1 cellular context compared by ENCODE assay signal in the genomic region with DNA sequence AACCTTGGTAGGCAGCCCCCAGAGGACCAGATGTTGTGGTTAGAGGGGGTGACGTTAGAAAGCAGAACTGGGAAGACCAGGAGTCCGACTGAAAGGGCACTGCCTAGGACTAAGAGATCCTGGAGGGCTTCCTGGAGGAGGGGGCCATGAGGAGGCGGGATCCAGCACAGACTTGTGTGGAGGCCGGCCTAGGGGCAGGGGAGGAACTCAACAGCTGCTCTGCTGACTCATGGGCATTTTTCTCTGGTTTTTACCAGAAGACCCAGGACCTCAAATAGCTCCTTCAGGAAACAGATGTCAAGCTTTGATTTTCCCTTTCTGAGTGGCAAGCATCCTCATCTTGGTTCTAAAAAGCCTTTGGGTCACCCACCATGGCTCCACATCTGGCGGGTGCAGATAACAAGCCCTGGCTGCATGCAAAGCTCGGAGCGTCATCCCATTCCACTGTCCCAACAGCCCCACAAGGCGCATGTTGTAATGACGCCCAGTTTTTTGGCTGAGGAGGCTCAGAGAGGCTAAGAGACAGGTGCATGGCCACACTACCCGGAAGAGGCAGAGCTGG.
TF ChIP-seq lines count a peak whose summit lies in the region.

No MANE protein-coding gene starts in this region.

TF ChIP-seq in K562, 482 proteins besides CTCF, POLR2A, EP300 and RAD21 (continued from another document and continues in another):
- no peak for TF ChIP-seq ZNF518B (CRISPR knock-in tag; IDR thresholded peaks at IDR 0.05)
- TF ChIP-seq ZNF507 (tag; conservative IDR thresholded peaks at IDR 0.05): no peak
- TF ChIP-seq CEBPG (CRISPR knock-in tag; IDR thresholded peaks at IDR 0.05): no peak
- TF ChIP-seq CEBPG (tag; conservative IDR thresholded peaks at IDR 0.05 in 1 of 2, IDR thresholded peaks at IDR 0.05 in 1 of 2): no peak
- no peak for TF ChIP-seq BDP1 (IDR thresholded peaks at IDR 0.05; ENCODE audit: insufficient read depth, insufficient read length)
- no peak for TF ChIP-seq ZEB2 (IDR thresholded peaks at IDR 0.05)
- TF ChIP-seq HNRNPK (IDR thresholded peaks at IDR 0.05; ENCODE audit: low read depth, low read length, poor library complexity, severe bottlenecking): no peak
- TF ChIP-seq SRSF7 (optimal IDR thresholded peaks at IDR 0.05; ENCODE audit: low read depth, low read length): no peak
- TF ChIP-seq, protein P1, sequence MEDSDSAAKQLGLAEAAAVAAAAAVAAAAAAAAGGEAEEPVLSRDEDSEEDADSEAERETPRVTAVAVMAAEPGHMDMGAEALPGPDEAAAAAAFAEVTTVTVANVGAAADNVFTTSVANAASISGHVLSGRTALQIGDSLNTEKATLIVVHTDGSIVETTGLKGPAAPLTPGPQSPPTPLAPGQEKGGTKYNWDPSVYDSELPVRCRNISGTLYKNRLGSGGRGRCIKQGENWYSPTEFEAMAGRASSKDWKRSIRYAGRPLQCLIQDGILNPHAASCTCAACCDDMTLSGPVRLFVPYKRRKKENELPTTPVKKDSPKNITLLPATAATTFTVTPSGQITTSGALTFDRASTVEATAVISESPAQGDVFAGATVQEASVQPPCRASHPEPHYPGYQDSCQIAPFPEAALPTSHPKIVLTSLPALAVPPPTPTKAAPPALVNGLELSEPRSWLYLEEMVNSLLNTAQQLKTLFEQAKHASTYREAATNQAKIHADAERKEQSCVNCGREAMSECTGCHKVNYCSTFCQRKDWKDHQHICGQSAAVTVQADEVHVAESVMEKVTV (CRISPR knock-in tag; IDR thresholded peaks at IDR 0.05): no peak
- no peak for TF ChIP-seq CGGBP1 (CRISPR knock-in tag; IDR thresholded peaks at IDR 0.05)
- no peak for TF ChIP-seq GTF2F1 (IDR thresholded peaks at IDR 0.05; ENCODE audit: low read depth, low read length)
- TF ChIP-seq RERE (CRISPR knock-in tag; IDR thresholded peaks at IDR 0.05; ENCODE audit: borderline replicate concordance): no peak
- TF ChIP-seq PYGO2 (tag; IDR thresholded peaks at IDR 0.05): no peak
- TF ChIP-seq IRF9 (tag; IDR thresholded peaks at IDR 0.05): peak; percentile 14; the same call in 1 of the 2 replicates
- no peak for TF ChIP-seq BMI1 (IDR thresholded peaks at IDR 0.05; ENCODE audit: low read length)
- peak; percentile 92 for TF ChIP-seq RBM25 (IDR thresholded peaks at IDR 0.05; ENCODE audit: low read depth, low read length, severe bottlenecking)
- peak; percentile 46; the same call in 1 of the 2 replicates for TF ChIP-seq MAFK (IDR thresholded peaks at IDR 0.05; ENCODE audit: low read length)
- TF ChIP-seq RAD51 (IDR thresholded peaks at IDR 0.05; ENCODE audit: borderline replicate concordance, low read depth): no peak
- TF ChIP-seq SIRT6 (IDR thresholded peaks at IDR 0.05; ENCODE audit: low read depth, low read length): no peak
- TF ChIP-seq ZNF77 (CRISPR knock-in tag; IDR thresholded peaks at IDR 0.05): no peak
- no peak for TF ChIP-seq IFI16 (CRISPR knock-in tag; IDR thresholded peaks at IDR 0.05)
- TF ChIP-seq, protein P2, sequence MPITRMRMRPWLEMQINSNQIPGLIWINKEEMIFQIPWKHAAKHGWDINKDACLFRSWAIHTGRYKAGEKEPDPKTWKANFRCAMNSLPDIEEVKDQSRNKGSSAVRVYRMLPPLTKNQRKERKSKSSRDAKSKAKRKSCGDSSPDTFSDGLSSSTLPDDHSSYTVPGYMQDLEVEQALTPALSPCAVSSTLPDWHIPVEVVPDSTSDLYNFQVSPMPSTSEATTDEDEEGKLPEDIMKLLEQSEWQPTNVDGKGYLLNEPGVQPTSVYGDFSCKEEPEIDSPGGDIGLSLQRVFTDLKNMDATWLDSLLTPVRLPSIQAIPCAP (CRISPR knock-in tag; IDR thresholded peaks at IDR 0.05; ENCODE audit: borderline replicate concordance): no peak
- TF ChIP-seq ARID3A (IDR thresholded peaks at IDR 0.05; ENCODE audit: borderline replicate concordance, low read depth, low read length): no peak
- TF ChIP-seq POLR3A (IDR thresholded peaks at IDR 0.05; ENCODE audit: borderline replicate concordance, extremely low read depth, insufficient read depth, insufficient read length): no peak
- TF ChIP-seq ZBTB8A (IDR thresholded peaks at IDR 0.05; ENCODE audit: partially characterized antibody): no peak
- TF ChIP-seq ZNF232 (CRISPR knock-in tag; IDR thresholded peaks at IDR 0.05): no peak
- peak; percentile 47 for TF ChIP-seq ATF7 (IDR thresholded peaks at IDR 0.05)
- TF ChIP-seq TAF7 (tag; IDR thresholded peaks at IDR 0.05): no peak
- no peak for TF ChIP-seq ZNF778 (CRISPR knock-in tag; IDR thresholded peaks at IDR 0.05)
- no peak for TF ChIP-seq THRAP3 (IDR thresholded peaks at IDR 0.05; ENCODE audit: borderline replicate concordance)
- no peak for TF ChIP-seq PRMT5 (CRISPR knock-in tag; IDR thresholded peaks at IDR 0.05)
- TF ChIP-seq MXD1 (CRISPR knock-in tag; IDR thresholded peaks at IDR 0.05; ENCODE audit: borderline replicate concordance, poor library complexity, severe bottlenecking): no peak
- no peak for TF ChIP-seq CBX8 (IDR thresholded peaks at IDR 0.05; ENCODE audit: borderline replicate concordance, extremely low read depth, low read depth, low read length, poor library complexity, severe bottlenecking)
- no peak for TF ChIP-seq MCM7 (IDR thresholded peaks at IDR 0.05)
- TF ChIP-seq XRCC4 (IDR thresholded peaks at IDR 0.05; ENCODE audit: extremely low read depth, insufficient read depth, insufficient read length): no peak
- no peak for TF ChIP-seq TAF1 (IDR thresholded peaks at IDR 0.05; ENCODE audit: control insufficient read depth, extremely low read depth, insufficient read depth, low read length, severe bottlenecking)
- TF ChIP-seq NR3C1 (CRISPR knock-in tag; IDR thresholded peaks at IDR 0.05): no peak
- no peak for TF ChIP-seq E2F1 (CRISPR knock-in tag; IDR thresholded peaks at IDR 0.05)
- TF ChIP-seq NCOA6 (IDR thresholded peaks at IDR 0.05): no peak
- no peak for TF ChIP-seq PBX2 (CRISPR knock-in tag; IDR thresholded peaks at IDR 0.05; ENCODE audit: low read depth)
- TF ChIP-seq PBX2 (tag; conservative IDR thresholded peaks at IDR 0.05; ENCODE audit: low read depth): 0 out of 2 replicates have a peak, but pooled peaks have one; percentile 23
- TF ChIP-seq MEF2D (tag; conservative IDR thresholded peaks at IDR 0.05; ENCODE audit: low read depth): no peak
